Comparison of ENCODE assay signal across 1 cellular context in genomic region chr14:54877015-54877702, GRCh38.
TF ChIP-seq lines count a peak whose summit lies in the region.

No MANE protein-coding gene starts in this region.

TF ChIP-seq in SK-N-SH treated with all-trans-retinoic acid at 6 μM for 48 hours, 23 proteins besides CTCF, POLR2A, EP300 and RAD21 (continued from another document):
- TF ChIP-seq RARB (CRISPR knock-in tag; IDR thresholded peaks at IDR 0.05) (no peak), ZNF565 (CRISPR knock-in tag; conservative IDR thresholded peaks at IDR 0.05; ENCODE audit: low read depth) (no peak), PPARA (CRISPR knock-in tag; IDR thresholded peaks at IDR 0.05; ENCODE audit: borderline replicate concordance) (no peak)
